Comparison of ENCODE assay signal across 1 cellular context in the genomic region with DNA sequence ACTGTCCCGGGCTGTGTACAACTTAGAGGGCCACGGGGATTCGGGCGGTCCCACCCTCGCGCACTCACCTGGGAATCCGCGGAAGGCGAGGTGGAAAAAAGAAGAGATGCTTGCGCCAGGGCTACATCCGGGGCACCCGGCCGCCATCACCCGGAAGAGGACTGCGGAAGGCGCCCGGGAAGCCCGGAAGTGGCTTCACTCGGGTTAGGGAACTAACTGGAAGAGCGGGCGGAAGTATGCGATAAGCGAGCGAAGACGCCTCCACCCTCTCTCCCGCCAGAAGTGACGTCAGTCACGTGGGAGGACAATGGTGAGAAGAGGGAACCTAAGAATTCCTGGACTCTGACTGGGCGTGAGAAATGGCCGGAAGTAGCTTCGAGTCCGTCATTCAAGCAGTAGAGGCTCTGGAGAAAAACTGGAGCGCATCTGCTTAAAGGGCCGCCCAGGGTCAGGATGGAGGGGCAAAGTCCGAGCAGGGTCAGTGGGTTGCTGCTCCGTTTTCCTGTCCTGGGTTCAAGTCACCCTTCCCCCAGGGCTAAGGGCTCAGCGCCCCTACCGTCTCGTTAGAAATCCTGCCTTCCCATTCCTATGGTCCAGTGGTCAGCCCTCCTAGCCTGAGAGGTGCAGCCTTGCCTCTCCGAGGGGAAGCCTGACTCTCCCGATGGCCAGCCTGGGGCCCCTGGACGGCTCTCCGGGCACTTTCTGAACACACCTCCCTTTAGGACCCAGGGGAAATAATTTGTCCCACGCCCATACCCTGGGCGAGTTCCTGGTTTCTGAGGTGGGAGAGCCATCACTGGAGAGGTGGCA.
TF ChIP-seq lines count a peak whose summit lies in the region.

A gene (minus strand): TSS at position 165 of the 810 bp plus-strand sequence. CDS start 627 bp downstream, outside the sequence.

TF ChIP-seq in K562, 482 proteins besides CTCF, POLR2A, EP300 and RAD21 (continued from another document and continues in another):
- TF ChIP-seq KLF13 (tag; IDR thresholded peaks at IDR 0.05; ENCODE audit: borderline replicate concordance, low read depth) (0 out of 2 replicates have a peak, but pooled peaks have one; percentile 13), ADNP (tag; IDR thresholded peaks at IDR 0.05) (no peak), RBM15 (IDR thresholded peaks at IDR 0.05; ENCODE audit: insufficient read depth, low read length) (no peak), MED1 (CRISPR knock-in tag; IDR thresholded peaks at IDR 0.05; ENCODE audit: borderline replicate concordance) (no peak), GATAD2B (IDR thresholded peaks at IDR 0.05; ENCODE audit: borderline replicate concordance) (peak; percentile 14), YBX1 (IDR thresholded peaks at IDR 0.05) (no peak), HMG20B (CRISPR knock-in tag; IDR thresholded peaks at IDR 0.05) (no peak), SRSF3 (IDR thresholded peaks at IDR 0.05; ENCODE audit: insufficient read depth, low read length) (no peak), PHF8 (IDR thresholded peaks at IDR 0.05; ENCODE audit: borderline replicate concordance, low read length) (peak; percentile 84; the same call in 1 of the 2 replicates), HSF4 (CRISPR knock-in tag; IDR thresholded peaks at IDR 0.05; ENCODE audit: borderline replicate concordance) (no peak), POLR2AphosphoS2 (IDR thresholded peaks at IDR 0.05; ENCODE audit: low read length) (no peak; the same call in none of the 2 replicates), NFE2L1 (tag; IDR thresholded peaks at IDR 0.05; ENCODE audit: borderline replicate concordance, low read depth) (no peak), CREBBP (IDR thresholded peaks at IDR 0.05; ENCODE audit: low read depth, low read length) (no peak), NBN (IDR thresholded peaks at IDR 0.05; ENCODE audit: low read depth) (no peak), ESRRA (IDR thresholded peaks at IDR 0.05; ENCODE audit: borderline replicate concordance, low read depth) (peak; percentile 27; the same call in 1 of the 2 replicates), NCOA2 (IDR thresholded peaks at IDR 0.05; ENCODE audit: partially characterized antibody in 2 of 2) (no peak), MBD2 (IDR thresholded peaks at IDR 0.05; ENCODE audit: borderline replicate concordance, low read depth) (peak; percentile 64; the same call in 1 of the 2 replicates), JUNB (CRISPR knock-in tag; conservative IDR thresholded peaks at IDR 0.05) (peak; percentile 44; the same call in 1 of the 2 replicates), SIN3B (IDR thresholded peaks at IDR 0.05; ENCODE audit: low read depth) (peak; percentile 71; the same call in 1 of the 2 replicates), ZNF668 (CRISPR knock-in tag; IDR thresholded peaks at IDR 0.05) (no peak), HNRNPLL (IDR thresholded peaks at IDR 0.05; ENCODE audit: low read depth, low read length, poor library complexity, severe bottlenecking) (peak; percentile 53), ZC3H8 (IDR thresholded peaks at IDR 0.05) (no peak), ARID2 (IDR thresholded peaks at IDR 0.05) (peak; percentile 11; the same call in 1 of the 2 replicates), CTBP1 (IDR thresholded peaks at IDR 0.05; ENCODE audit: borderline replicate concordance) (peak; percentile 46; the same call in 1 of the 2 replicates), SREBF2 (CRISPR knock-in tag; IDR thresholded peaks at IDR 0.05) (0 out of 2 replicates have a peak, but pooled peaks have one; percentile 27), POLR2H (tag; IDR thresholded peaks at IDR 0.05; ENCODE audit: low read depth) (peak; percentile 80), ZNF780A (CRISPR knock-in tag; IDR thresholded peaks at IDR 0.05) (no peak), HMGN3 (IDR thresholded peaks at IDR 0.05; ENCODE audit: borderline replicate concordance, extremely low read depth, insufficient read length, low read depth, low read length) (peak; percentile 61)
- TF ChIP-seq, protein P1, sequence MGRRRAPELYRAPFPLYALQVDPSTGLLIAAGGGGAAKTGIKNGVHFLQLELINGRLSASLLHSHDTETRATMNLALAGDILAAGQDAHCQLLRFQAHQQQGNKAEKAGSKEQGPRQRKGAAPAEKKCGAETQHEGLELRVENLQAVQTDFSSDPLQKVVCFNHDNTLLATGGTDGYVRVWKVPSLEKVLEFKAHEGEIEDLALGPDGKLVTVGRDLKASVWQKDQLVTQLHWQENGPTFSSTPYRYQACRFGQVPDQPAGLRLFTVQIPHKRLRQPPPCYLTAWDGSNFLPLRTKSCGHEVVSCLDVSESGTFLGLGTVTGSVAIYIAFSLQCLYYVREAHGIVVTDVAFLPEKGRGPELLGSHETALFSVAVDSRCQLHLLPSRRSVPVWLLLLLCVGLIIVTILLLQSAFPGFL (CRISPR knock-in tag; IDR thresholded peaks at IDR 0.05): peak; percentile 97; the same call in 1 of the 2 replicates
- TF ChIP-seq, protein P2, sequence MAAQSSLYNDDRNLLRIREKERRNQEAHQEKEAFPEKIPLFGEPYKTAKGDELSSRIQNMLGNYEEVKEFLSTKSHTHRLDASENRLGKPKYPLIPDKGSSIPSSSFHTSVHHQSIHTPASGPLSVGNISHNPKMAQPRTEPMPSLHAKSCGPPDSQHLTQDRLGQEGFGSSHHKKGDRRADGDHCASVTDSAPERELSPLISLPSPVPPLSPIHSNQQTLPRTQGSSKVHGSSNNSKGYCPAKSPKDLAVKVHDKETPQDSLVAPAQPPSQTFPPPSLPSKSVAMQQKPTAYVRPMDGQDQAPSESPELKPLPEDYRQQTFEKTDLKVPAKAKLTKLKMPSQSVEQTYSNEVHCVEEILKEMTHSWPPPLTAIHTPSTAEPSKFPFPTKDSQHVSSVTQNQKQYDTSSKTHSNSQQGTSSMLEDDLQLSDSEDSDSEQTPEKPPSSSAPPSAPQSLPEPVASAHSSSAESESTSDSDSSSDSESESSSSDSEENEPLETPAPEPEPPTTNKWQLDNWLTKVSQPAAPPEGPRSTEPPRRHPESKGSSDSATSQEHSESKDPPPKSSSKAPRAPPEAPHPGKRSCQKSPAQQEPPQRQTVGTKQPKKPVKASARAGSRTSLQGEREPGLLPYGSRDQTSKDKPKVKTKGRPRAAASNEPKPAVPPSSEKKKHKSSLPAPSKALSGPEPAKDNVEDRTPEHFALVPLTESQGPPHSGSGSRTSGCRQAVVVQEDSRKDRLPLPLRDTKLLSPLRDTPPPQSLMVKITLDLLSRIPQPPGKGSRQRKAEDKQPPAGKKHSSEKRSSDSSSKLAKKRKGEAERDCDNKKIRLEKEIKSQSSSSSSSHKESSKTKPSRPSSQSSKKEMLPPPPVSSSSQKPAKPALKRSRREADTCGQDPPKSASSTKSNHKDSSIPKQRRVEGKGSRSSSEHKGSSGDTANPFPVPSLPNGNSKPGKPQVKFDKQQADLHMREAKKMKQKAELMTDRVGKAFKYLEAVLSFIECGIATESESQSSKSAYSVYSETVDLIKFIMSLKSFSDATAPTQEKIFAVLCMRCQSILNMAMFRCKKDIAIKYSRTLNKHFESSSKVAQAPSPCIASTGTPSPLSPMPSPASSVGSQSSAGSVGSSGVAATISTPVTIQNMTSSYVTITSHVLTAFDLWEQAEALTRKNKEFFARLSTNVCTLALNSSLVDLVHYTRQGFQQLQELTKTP (IDR thresholded peaks at IDR 0.05; ENCODE audit: low read depth in 1 of 2, partially characterized antibody in 2 of 2): peak in 1 of 2 experiments; percentile 42
- TF ChIP-seq, protein P3, sequence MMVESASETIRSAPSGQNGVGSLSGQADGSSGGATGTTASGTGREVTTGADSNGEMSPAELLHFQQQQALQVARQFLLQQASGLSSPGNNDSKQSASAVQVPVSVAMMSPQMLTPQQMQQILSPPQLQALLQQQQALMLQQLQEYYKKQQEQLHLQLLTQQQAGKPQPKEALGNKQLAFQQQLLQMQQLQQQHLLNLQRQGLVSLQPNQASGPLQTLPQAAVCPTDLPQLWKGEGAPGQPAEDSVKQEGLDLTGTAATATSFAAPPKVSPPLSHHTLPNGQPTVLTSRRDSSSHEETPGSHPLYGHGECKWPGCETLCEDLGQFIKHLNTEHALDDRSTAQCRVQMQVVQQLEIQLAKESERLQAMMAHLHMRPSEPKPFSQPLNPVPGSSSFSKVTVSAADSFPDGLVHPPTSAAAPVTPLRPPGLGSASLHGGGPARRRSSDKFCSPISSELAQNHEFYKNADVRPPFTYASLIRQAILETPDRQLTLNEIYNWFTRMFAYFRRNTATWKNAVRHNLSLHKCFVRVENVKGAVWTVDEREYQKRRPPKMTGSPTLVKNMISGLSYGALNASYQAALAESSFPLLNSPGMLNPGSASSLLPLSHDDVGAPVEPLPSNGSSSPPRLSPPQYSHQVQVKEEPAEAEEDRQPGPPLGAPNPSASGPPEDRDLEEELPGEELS (CRISPR knock-in tag; IDR thresholded peaks at IDR 0.05; ENCODE audit: borderline replicate concordance): 0 out of 2 replicates have a peak, but pooled peaks have one; percentile 29
- TF ChIP-seq, protein P4, sequence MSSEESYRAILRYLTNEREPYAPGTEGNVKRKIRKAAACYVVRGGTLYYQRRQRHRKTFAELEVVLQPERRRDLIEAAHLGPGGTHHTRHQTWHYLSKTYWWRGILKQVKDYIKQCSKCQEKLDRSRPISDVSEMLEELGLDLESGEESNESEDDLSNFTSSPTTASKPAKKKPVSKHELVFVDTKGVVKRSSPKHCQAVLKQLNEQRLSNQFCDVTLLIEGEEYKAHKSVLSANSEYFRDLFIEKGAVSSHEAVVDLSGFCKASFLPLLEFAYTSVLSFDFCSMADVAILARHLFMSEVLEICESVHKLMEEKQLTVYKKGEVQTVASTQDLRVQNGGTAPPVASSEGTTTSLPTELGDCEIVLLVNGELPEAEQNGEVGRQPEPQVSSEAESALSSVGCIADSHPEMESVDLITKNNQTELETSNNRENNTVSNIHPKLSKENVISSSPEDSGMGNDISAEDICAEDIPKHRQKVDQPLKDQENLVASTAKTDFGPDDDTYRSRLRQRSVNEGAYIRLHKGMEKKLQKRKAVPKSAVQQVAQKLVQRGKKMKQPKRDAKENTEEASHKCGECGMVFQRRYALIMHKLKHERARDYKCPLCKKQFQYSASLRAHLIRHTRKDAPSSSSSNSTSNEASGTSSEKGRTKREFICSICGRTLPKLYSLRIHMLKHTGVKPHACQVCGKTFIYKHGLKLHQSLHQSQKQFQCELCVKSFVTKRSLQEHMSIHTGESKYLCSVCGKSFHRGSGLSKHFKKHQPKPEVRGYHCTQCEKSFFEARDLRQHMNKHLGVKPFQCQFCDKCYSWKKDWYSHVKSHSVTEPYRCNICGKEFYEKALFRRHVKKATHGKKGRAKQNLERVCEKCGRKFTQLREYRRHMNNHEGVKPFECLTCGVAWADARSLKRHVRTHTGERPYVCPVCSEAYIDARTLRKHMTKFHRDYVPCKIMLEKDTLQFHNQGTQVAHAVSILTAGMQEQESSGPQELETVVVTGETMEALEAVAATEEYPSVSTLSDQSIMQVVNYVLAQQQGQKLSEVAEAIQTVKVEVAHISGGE (CRISPR knock-in tag; IDR thresholded peaks at IDR 0.05): peak; percentile 25 to 94 (median 62); a peak in 5 of 6 replicates
- TF ChIP-seq, protein P5, sequence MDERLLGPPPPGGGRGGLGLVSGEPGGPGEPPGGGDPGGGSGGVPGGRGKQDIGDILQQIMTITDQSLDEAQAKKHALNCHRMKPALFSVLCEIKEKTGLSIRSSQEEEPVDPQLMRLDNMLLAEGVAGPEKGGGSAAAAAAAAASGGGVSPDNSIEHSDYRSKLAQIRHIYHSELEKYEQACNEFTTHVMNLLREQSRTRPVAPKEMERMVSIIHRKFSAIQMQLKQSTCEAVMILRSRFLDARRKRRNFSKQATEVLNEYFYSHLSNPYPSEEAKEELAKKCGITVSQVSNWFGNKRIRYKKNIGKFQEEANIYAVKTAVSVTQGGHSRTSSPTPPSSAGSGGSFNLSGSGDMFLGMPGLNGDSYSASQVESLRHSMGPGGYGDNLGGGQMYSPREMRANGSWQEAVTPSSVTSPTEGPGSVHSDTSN (CRISPR knock-in tag; IDR thresholded peaks at IDR 0.05; ENCODE audit: low read depth): no peak
- TF ChIP-seq, protein P5 (tag; conservative IDR thresholded peaks at IDR 0.05; ENCODE audit: low read depth): peak; percentile 44; the same call in 1 of the 2 replicates
- TF ChIP-seq, protein P6, sequence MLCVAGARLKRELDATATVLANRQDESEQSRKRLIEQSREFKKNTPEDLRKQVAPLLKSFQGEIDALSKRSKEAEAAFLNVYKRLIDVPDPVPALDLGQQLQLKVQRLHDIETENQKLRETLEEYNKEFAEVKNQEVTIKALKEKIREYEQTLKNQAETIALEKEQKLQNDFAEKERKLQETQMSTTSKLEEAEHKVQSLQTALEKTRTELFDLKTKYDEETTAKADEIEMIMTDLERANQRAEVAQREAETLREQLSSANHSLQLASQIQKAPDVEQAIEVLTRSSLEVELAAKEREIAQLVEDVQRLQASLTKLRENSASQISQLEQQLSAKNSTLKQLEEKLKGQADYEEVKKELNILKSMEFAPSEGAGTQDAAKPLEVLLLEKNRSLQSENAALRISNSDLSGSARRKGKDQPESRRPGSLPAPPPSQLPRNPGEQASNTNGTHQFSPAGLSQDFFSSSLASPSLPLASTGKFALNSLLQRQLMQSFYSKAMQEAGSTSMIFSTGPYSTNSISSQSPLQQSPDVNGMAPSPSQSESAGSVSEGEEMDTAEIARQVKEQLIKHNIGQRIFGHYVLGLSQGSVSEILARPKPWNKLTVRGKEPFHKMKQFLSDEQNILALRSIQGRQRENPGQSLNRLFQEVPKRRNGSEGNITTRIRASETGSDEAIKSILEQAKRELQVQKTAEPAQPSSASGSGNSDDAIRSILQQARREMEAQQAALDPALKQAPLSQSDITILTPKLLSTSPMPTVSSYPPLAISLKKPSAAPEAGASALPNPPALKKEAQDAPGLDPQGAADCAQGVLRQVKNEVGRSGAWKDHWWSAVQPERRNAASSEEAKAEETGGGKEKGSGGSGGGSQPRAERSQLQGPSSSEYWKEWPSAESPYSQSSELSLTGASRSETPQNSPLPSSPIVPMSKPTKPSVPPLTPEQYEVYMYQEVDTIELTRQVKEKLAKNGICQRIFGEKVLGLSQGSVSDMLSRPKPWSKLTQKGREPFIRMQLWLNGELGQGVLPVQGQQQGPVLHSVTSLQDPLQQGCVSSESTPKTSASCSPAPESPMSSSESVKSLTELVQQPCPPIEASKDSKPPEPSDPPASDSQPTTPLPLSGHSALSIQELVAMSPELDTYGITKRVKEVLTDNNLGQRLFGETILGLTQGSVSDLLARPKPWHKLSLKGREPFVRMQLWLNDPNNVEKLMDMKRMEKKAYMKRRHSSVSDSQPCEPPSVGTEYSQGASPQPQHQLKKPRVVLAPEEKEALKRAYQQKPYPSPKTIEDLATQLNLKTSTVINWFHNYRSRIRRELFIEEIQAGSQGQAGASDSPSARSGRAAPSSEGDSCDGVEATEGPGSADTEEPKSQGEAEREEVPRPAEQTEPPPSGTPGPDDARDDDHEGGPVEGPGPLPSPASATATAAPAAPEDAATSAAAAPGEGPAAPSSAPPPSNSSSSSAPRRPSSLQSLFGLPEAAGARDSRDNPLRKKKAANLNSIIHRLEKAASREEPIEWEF (CRISPR knock-in tag; IDR thresholded peaks at IDR 0.05): no peak
- TF ChIP-seq, protein P7, sequence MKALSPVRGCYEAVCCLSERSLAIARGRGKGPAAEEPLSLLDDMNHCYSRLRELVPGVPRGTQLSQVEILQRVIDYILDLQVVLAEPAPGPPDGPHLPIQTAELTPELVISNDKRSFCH (CRISPR knock-in tag; IDR thresholded peaks at IDR 0.05): no peak
- TF ChIP-seq, protein P7 (tag; IDR thresholded peaks at IDR 0.05): peak; percentile 64
